ENCODE assay signal across 19 cellular contexts in the genomic region with DNA sequence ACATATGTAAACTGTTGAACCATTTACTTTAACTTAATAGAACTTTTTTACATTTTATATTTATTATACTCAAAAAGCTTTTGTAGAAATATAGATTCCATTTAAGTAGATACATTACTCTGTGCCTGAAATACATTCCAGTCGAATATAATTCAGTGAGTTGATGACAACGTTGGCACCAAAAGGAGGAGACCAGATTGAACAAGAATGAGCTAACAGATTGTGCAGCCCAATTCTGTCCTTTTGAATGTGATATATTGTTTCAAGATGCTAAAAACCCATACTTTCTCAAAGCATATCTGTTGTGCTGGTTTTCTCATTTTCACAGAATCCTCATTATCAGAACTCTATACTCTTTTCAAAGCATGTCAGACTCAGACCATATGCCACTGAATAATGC.
DNase-seq lines count a peak whose midpoint lies in the region; ATAC-seq and TF ChIP-seq lines count a peak whose summit lies in the region.
"Had no signal": no experiment of that assay in that cellular context is flagged by ENCODE, and none has a peak within 500 bp of the region (broad histone marks: within the 10 kb centered on the region; RNA-seq: fewer than 3 reads in every experiment).

No MANE protein-coding gene starts in this region.

- ATAC-seq in left ventricle myocardium superior: no peak
- no peak for ATAC-seq in activated CD4-positive, CD25-positive, alpha-beta regulatory T cell treated with anti-CD3 and anti-CD28 coated beads, Interleukin-2, amount 50 U/mL, for 24 hours
- ATAC-seq: HCT116 had no signal

- DNase-seq in AG08395 (ENCODE audit: low spot score) (peak; percentile 11), GM03348 (ENCODE audit: low spot score) (peak; percentile 16), NCI-H446 (lab: John Stamatoyannopoulos, UW) (peak; percentile 66 to 80), fibroblast of mammary gland (ENCODE audit: low read depth) (peak; percentile 50), left ventricle myocardium superior (no peak), NCI-H526 treated with DMSO at 0.1 percent for 48 hours (lab: John Stamatoyannopoulos, UW) (no peak)
- DNase-seq in activated effector memory CD4-positive, alpha-beta T cell treated with anti-CD3 and anti-CD28 coated beads, Interleukin-2, amount 50 U/mL, for 16 hours: no peak
- DNase-seq: BE2C, Calu3, MM.1S, NCI-H2081, NCI-H345, NCI-H524 treated with DMSO at 0.1 percent for 48 hours, Right ventricle myocardium superior, RPMI8226, T-helper 1 cell had no signal

- no peak for TF ChIP-seq CTCF in fibroblast of mammary gland (conservative IDR thresholded peaks at IDR 0.05; ENCODE audit: control insufficient read depth, insufficient read depth, low read depth, low read length)

- H3K4me3 ChIP-seq in fibroblast of mammary gland (ENCODE audit: control insufficient read depth, low read depth, low read length): no peak overlapping the region
- H3K4me3 ChIP-seq: SJSA1 had no signal

- intact Hi-C loops in left ventricle myocardium superior (cut with micrococcal nuclease): no loop called here

Comparison
In these comparisons a context has a peak if more than half of its experiments do, and no peak if none do; other contexts are left out.
1. DNase-seq: peak in AG08395 (single experiment), GM03348 (single experiment), NCI-H446 (2 of 2) and fibroblast of mammary gland (single experiment); none in left ventricle myocardium superior (single experiment), NCI-H526 treated with DMSO at 0.1 percent for 48 hours (single experiment) and activated effector memory CD4-positive, alpha-beta T cell treated with anti-CD3 and anti-CD28 coated beads, Interleukin-2, amount 50 U/mL, for 16 hours (single experiment).